ENCODE assay signal across 1 cellular context in genomic region chr3:101724329-101725191, GRCh38.
TF ChIP-seq lines count a peak whose summit lies in the region.

CEP97 (plus strand) TSS chr3:101724614; CDS start chr3:101724677, 63 bp downstream.

TF ChIP-seq in SK-N-SH, 30 proteins besides CTCF, POLR2A, EP300 and RAD21 (continued from another document):
- 0 out of 2 replicates have a peak, but pooled peaks have one; percentile 29 for TF ChIP-seq MAX (IDR thresholded peaks at IDR 0.05; ENCODE audit: low read depth)
- no peak for TF ChIP-seq NFIC (IDR thresholded peaks at IDR 0.05; ENCODE audit: borderline replicate concordance)
- no peak for TF ChIP-seq MEF2A (IDR thresholded peaks at IDR 0.05; ENCODE audit: borderline replicate concordance, low read depth)
- TF ChIP-seq ZBTB33 (IDR thresholded peaks at IDR 0.05; ENCODE audit: borderline replicate concordance, low read depth), result no peak
- no peak for TF ChIP-seq RCOR1 (IDR thresholded peaks at IDR 0.05; ENCODE audit: low read length)
- TF ChIP-seq NRF1 (IDR thresholded peaks at IDR 0.05; ENCODE audit: low read depth, low read length), result 0 out of 2 replicates have a peak, but pooled peaks have one; percentile 7
- peak; percentile 87 for TF ChIP-seq YY1 (IDR thresholded peaks at IDR 0.05; ENCODE audit: low read depth)
- TF ChIP-seq USF1 (IDR thresholded peaks at IDR 0.05; ENCODE audit: borderline replicate concordance, low read depth), result no peak
